1 cellular context compared by ENCODE assay signal in the genomic region with DNA sequence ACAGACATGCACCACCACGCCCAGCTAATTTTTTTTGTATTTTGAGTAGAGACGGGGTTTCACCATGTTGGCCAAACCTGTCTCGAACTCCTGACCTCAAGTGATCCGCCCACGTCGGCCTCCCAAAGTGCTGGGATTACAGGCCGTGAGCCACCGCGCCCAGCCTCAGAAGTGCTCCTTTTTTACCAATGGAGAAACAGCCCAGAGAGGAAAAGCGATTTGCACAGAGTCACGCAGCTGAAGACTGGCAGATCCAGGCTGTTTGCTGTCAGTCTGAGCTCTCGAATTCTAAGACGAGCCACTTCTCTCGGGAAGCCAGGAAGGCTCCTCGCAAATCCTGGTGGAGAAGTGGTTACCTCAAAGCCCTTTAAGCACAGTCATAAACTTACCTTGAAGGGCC.
TF ChIP-seq lines count a peak whose summit lies in the region.

No MANE protein-coding gene starts in this region.

TF ChIP-seq in H1, 55 proteins besides CTCF, POLR2A, EP300 and RAD21:
- TF ChIP-seq CBX5 (IDR thresholded peaks at IDR 0.05; ENCODE audit: low read depth, low read length) (no peak), CREB1 (IDR thresholded peaks at IDR 0.05) (no peak), YY1 (IDR thresholded peaks at IDR 0.05; ENCODE audit: low read depth, low read length) (no peak), KDM4A (IDR thresholded peaks at IDR 0.05; ENCODE audit: low read depth, low read length, severe bottlenecking) (no peak), CHD2 (IDR thresholded peaks at IDR 0.05; ENCODE audit: low read length) (no peak), KDM5A (IDR thresholded peaks at IDR 0.05; ENCODE audit: low read length) (no peak), TAF7 (optimal IDR thresholded peaks at IDR 0.05; ENCODE audit: borderline replicate concordance, low read depth, low read length) (no peak)
